In the genomic region with DNA sequence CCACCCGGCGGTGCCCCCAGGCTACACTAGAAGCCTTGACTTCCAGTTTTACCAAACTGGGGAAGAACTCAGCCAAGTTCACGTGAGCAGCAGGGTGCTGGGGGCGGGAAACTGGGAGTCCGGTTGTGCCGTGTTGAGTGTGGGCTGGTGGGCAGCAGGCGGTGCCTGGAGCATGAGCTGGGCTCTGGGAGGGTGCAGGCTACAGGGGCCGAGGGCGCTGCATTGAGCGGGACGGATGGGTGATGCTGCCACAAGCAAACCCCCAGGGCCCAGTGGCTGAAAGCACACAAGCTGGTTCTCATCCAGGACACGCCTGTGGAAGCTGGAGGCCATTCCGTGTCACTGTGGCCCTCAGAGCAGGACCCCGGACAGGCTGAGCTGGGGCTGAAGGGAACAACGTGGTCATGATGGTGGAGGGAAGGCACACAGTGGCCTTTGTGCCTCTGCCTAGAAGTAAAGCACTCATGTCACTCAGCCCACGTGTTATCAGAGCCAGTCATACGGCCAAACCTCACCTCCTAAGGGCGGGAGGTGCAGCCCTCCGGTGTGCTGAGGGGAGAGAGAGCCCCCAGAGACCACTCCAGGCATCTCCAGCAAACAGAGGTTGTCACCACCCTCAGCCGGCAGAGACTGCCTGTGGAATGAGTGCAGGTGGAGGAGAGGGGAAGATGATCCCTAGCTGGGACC, we compare ENCODE assay signal across 1 cellular context.
TF ChIP-seq lines count a peak whose summit lies in the region.

No MANE protein-coding gene starts in this region.

TF ChIP-seq in H1, 55 proteins besides CTCF, POLR2A, EP300 and RAD21:
- TF ChIP-seq CHD2 (IDR thresholded peaks at IDR 0.05; ENCODE audit: low read length): no peak
- no peak for TF ChIP-seq SP1 (IDR thresholded peaks at IDR 0.05; ENCODE audit: low read depth, low read length)
- no peak for TF ChIP-seq SP2 (IDR thresholded peaks at IDR 0.05; ENCODE audit: low read length)
- TF ChIP-seq EZH2 (IDR thresholded peaks at IDR 0.05; ENCODE audit: low read depth, low read length, severe bottlenecking): no peak
- TF ChIP-seq SAP30 (IDR thresholded peaks at IDR 0.05; ENCODE audit: insufficient read depth, insufficient replicate concordance, low read length): no peak
- TF ChIP-seq YY1 (IDR thresholded peaks at IDR 0.05; ENCODE audit: low read depth, low read length): no peak
- no peak for TF ChIP-seq POLR2AphosphoS5 (IDR thresholded peaks at IDR 0.05; ENCODE audit: low read depth, low read length)
- TF ChIP-seq RFX5 (IDR thresholded peaks at IDR 0.05; ENCODE audit: borderline replicate concordance, low read depth, low read length): no peak
- TF ChIP-seq, protein P1, sequence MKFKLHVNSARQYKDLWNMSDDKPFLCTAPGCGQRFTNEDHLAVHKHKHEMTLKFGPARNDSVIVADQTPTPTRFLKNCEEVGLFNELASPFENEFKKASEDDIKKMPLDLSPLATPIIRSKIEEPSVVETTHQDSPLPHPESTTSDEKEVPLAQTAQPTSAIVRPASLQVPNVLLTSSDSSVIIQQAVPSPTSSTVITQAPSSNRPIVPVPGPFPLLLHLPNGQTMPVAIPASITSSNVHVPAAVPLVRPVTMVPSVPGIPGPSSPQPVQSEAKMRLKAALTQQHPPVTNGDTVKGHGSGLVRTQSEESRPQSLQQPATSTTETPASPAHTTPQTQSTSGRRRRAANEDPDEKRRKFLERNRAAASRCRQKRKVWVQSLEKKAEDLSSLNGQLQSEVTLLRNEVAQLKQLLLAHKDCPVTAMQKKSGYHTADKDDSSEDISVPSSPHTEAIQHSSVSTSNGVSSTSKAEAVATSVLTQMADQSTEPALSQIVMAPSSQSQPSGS (IDR thresholded peaks at IDR 0.05; ENCODE audit: low read length): no peak
- no peak for TF ChIP-seq BACH1 (IDR thresholded peaks at IDR 0.05; ENCODE audit: low read length)
